In genomic region chr17:58092101-58092796, GRCh38 we compare ENCODE assay signal across 1 cellular context.
TF ChIP-seq lines count a peak whose summit lies in the region.

No MANE protein-coding gene starts in this region.

TF ChIP-seq in H1, 55 proteins besides CTCF, POLR2A, EP300 and RAD21:
- TF ChIP-seq POLR2AphosphoS5 (IDR thresholded peaks at IDR 0.05; ENCODE audit: low read depth, low read length) (0 out of 2 replicates have a peak, but pooled peaks have one; percentile 47), GABPA (IDR thresholded peaks at IDR 0.05; ENCODE audit: borderline replicate concordance, insufficient read depth, low read length) (no peak), CREB1 (IDR thresholded peaks at IDR 0.05) (no peak), JUND (IDR thresholded peaks at IDR 0.05; ENCODE audit: low read length) (no peak)
